Comparison of ENCODE assay signal across 13 cellular contexts in genomic region chr3:68931406-68932149, GRCh38. TPM values are rescaled to one million over a fixed set of nuclear protein-coding genes. Genes with fewer than 3 reads are reported as not detected.
DNase-seq lines count a peak whose midpoint lies in the region; ATAC-seq and TF ChIP-seq lines count a peak whose summit lies in the region.
"Had no signal": no experiment of that assay in that cellular context is flagged by ENCODE, and none has a peak within 500 bp of the region (broad histone marks: within the 10 kb centered on the region; RNA-seq: fewer than 3 reads in every experiment).

No MANE protein-coding gene starts in this region.

- peak overlapping the region; percentile 65 for H3K4me2 ChIP-seq in neuronal stem cell (ENCODE audit: insufficient read depth, low read length, poor library complexity, severe bottlenecking)
- H3K4me2 ChIP-seq: BLaER1 treated with 17β-estradiol and CSF1 and Interleukin-3, amounts not matched to agents 10 nM and 100 nM had no signal

- H4K91ac ChIP-seq in neuronal stem cell (ENCODE audit: low read depth, low read length, poor library complexity): no peak overlapping the region

- H3K4me3 ChIP-seq in HUES48 (ENCODE audit: low read depth, low read length): peak overlapping the region; percentile 60
- peak overlapping the region; percentile 28 to 46 (median 35) for H3K4me3 ChIP-seq in esophagus muscularis mucosa
- H3K4me3 ChIP-seq in neuronal stem cell (ENCODE audit: low read length in 2 of 2): peak overlapping the region; percentile 23 to 69
- H3K4me3 ChIP-seq: BLaER1 treated with 17β-estradiol and CSF1 and Interleukin-3, amounts not matched to agents 10 nM and 100 nM; body of pancreas; skin epidermis had no signal

- intact Hi-C loops in esophagus muscularis mucosa (cut with DNase I): no loop called here

- no peak overlapping the region for H3K14ac ChIP-seq in neuronal stem cell (ENCODE audit: low read length)

- DNase-seq in esophagus muscularis mucosa (ENCODE audit: extremely low spot score): no peak
- DNase-seq in neuronal stem cell (ENCODE audit: low spot score): no peak
- DNase-seq in NCI-H526 treated with DMSO at 0.1 percent for 48 hours (lab: John Stamatoyannopoulos, UW): no peak
- DNase-seq in NCI-H2081 treated with DMSO at 0.1 percent for 48 hours (lab: John Stamatoyannopoulos, UW): no peak
- DNase-seq: T-helper 2 cell had no signal

- H4K8ac ChIP-seq in neuronal stem cell (ENCODE audit: low read depth, low read length): no peak overlapping the region

- no peaks in the 10 kb centered on the region for H3K4me1 ChIP-seq in ES-I3 (ENCODE audit: insufficient read depth, low read length)
- no peaks in the 10 kb centered on the region for H3K4me1 ChIP-seq in HUES48 (ENCODE audit: control insufficient read depth, insufficient read depth, low read length)
- H3K4me1 ChIP-seq in esophagus muscularis mucosa: peaks cover 0 to 19% (median 16%) of the 10 kb centered on the region in 4 donors
- peaks cover 0 to 5% of the 10 kb centered on the region in 2 donors for H3K4me1 ChIP-seq in neuronal stem cell (ENCODE audit: control insufficient read depth in 2 of 2, insufficient read depth in 1 of 2, low read depth in 1 of 2, low read length in 2 of 2)
- H3K4me1 ChIP-seq: BLaER1 treated with 17β-estradiol and CSF1 and Interleukin-3, amounts not matched to agents 10 nM and 100 nM had no signal

- TF ChIP-seq EP300 in esophagus muscularis mucosa (IDR thresholded peaks at IDR 0.05): no peak

- 13% methylated on average over 18 of the region's 41 CpGs for WGBS in esophagus muscularis mucosa
- WGBS in neuronal stem cell (ENCODE audit: extremely low coverage in 2 of 2, insufficient read length in 2 of 2, insufficient replicate concordance in 1 of 2), 2 donors: no CpG with 5 or more reads among the region's 41 CpGs

- H3K9me3 ChIP-seq in ES-I3 (ENCODE audit: control insufficient read depth, insufficient read depth, low read length) (no peaks in the 10 kb centered on the region), HUES48 (ENCODE audit: control insufficient read depth, insufficient read depth, low read length) (no peaks in the 10 kb centered on the region), esophagus muscularis mucosa (no peaks in the 10 kb centered on the region), neuronal stem cell (replicated peaks in 1 of 2; ENCODE audit: control insufficient read depth in 2 of 2, insufficient read depth in 1 of 2, low read depth in 1 of 2, low read length in 2 of 2) (peaks cover 0 to 2% of the 10 kb centered on the region in 2 donors)
- H3K9me3 ChIP-seq: body of pancreas had no signal

- no peak for TF ChIP-seq CTCF in esophagus muscularis mucosa (IDR thresholded peaks at IDR 0.05)

- H3K36me3 ChIP-seq in ES-I3 (ENCODE audit: insufficient read depth, low read length) (no peaks in the 10 kb centered on the region), HUES48 (ENCODE audit: control insufficient read depth, insufficient read depth, low read length) (no peaks in the 10 kb centered on the region), esophagus muscularis mucosa (no peaks in the 10 kb centered on the region), neuronal stem cell (replicated peaks in 1 of 2; ENCODE audit: control insufficient read depth in 2 of 2, insufficient read depth in 2 of 2, low read length in 2 of 2) (no peaks in the 10 kb centered on the region)
- H3K36me3 ChIP-seq: BLaER1 treated with 17β-estradiol and CSF1 and Interleukin-3, amounts not matched to agents 10 nM and 100 nM had no signal

- no peak overlapping the region for H2BK15ac ChIP-seq in neuronal stem cell (ENCODE audit: low read length)

- no peak overlapping the region for H2AK5ac ChIP-seq in neuronal stem cell (ENCODE audit: low read depth, low read length)

- H2BK5ac ChIP-seq in neuronal stem cell (ENCODE audit: low read length): no peak overlapping the region

- no peaks in the 10 kb centered on the region for H3K79me1 ChIP-seq in neuronal stem cell (ENCODE audit: low read depth, low read length)

- H3K27me3 ChIP-seq in HUES48 (ENCODE audit: control insufficient read depth, insufficient read depth, low read length) (peaks cover 42% of the 10 kb centered on the region), esophagus muscularis mucosa (peaks cover 4 to 76% (median 28%) of the 10 kb centered on the region in 4 donors), neuronal stem cell (ENCODE audit: control insufficient read depth in 3 of 3, insufficient read depth in 3 of 3, low read depth in 1 of 3, low read length in 3 of 3) (peaks cover 9 to 78% (median 24%) of the 10 kb centered on the region in 3 experiments)
- H3K27me3 ChIP-seq: BLaER1 treated with 17β-estradiol and CSF1 and Interleukin-3, amounts not matched to agents 10 nM and 100 nM had no signal

- no peak overlapping the region for H3K23ac ChIP-seq in neuronal stem cell (ENCODE audit: low read depth, low read length, poor library complexity)

- H3K4ac ChIP-seq in neuronal stem cell (ENCODE audit: low read length): no peak overlapping the region

- H3K9ac ChIP-seq in ES-I3 (ENCODE audit: low read depth, low read length) (peak overlapping the region; percentile 76), HUES48 (ENCODE audit: low read depth, low read length) (no peak overlapping the region), neuronal stem cell (ENCODE audit: low read depth, low read length, poor library complexity) (no peak overlapping the region)
- H3K9ac ChIP-seq: BLaER1 treated with 17β-estradiol and CSF1 and Interleukin-3, amounts not matched to agents 10 nM and 100 nM had no signal

- H3K27ac ChIP-seq in HUES48 (ENCODE audit: low read depth, low read length) (no peak overlapping the region), esophagus muscularis mucosa (replicated peaks in 1 of 4) (no peak overlapping the region), neuronal stem cell (replicated peaks; ENCODE audit: low read length) (no peak overlapping the region)
- H3K27ac ChIP-seq: BLaER1 treated with 17β-estradiol and CSF1 and Interleukin-3, amounts not matched to agents 10 nM and 100 nM; body of pancreas; skin epidermis had no signal

- ATAC-seq in HG02970 (IDR thresholded peaks at IDR 0.05; ENCODE audit: low FRiP score, unreplicated experiment): no peak
- ATAC-seq in HG03025 (IDR thresholded peaks at IDR 0.05; ENCODE audit: low FRiP score, unreplicated experiment): no peak

- H2BK12ac ChIP-seq in neuronal stem cell (ENCODE audit: low read length): no peak overlapping the region

- H3K18ac ChIP-seq in neuronal stem cell (ENCODE audit: low read length): peak overlapping the region; percentile 65

- peak overlapping the region; percentile 91 for H2AFZ ChIP-seq in neuronal stem cell (ENCODE audit: low read length)

- no peak for TF ChIP-seq POLR2A in esophagus muscularis mucosa (IDR thresholded peaks at IDR 0.05; ENCODE audit: low read depth)

- no peak overlapping the region for H2BK120ac ChIP-seq in neuronal stem cell (ENCODE audit: low read depth, low read length)

RNA-seq across cellular contexts. Expression of gene TAFA4, which starts 0.8 kb away (rescaled TPM):
- not detected for total RNA-seq in esophagus muscularis mucosa
- 0.24 TPM for polyA plus RNA-seq in neuronal stem cell (2013, experiment 1 of 2)
- 0.17 TPM for polyA plus RNA-seq in neuronal stem cell (2013, experiment 2 of 2)
- total RNA-seq: HT1080 had no signal
